In the genomic region with DNA sequence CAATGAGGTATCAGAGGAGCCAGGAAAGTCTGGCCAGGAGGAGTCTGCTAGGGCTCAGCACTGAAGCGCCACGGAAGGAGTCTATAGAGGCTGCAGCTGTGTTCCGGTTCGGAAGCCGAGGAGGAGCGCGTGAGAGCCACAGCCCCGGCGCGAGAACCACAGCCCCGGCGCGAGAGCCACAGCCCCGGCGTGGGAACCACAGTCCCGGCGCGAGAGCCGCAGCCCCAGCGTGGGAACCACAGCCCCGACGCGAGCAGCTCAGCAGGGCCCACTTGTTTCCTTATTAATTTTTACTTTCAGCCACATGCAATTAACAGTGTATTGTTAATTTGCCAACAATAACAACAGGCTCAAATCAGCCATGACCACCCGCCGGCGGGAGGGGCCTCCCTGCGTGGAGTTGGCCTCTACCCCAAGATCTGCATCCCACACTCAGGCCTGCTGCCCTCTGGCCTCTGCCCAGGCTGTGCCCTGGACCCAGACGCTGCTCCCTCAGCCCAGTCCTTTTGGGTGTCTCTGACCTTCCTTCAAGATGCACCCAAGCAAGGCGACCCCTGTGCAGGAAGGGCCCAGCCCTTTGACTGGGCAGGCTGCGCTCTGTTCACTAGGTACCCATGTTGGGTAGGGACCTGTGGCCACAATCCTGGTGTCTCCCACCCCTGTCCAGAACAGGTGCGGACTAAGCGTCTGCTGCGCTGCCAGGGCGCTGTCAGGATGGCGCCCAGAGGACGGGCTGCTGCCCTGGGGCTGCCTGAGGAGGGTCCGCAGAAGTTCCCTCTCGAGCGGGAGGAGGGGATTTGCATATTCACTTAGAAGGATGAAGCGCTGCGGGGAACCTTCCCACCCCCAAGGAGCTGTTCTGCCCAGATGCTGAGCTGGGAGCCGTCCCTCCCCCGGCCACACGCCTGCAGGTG, we compare ENCODE assay signal across 9 cellular contexts.
DNase-seq lines count a peak whose midpoint lies in the region; ATAC-seq and TF ChIP-seq lines count a peak whose summit lies in the region.
"Had no signal": no experiment of that assay in that cellular context is flagged by ENCODE, and none has a peak within 500 bp of the region (broad histone marks: within the 10 kb centered on the region; RNA-seq: fewer than 3 reads in every experiment).

No MANE protein-coding gene starts in this region.

- TF ChIP-seq CTCF in Loucy (conservative IDR thresholded peaks at IDR 0.05; ENCODE audit: low read length), result no peak
- TF ChIP-seq CTCF in body of pancreas (IDR thresholded peaks at IDR 0.05), result no peak

- TF ChIP-seq POLR2A in body of pancreas (IDR thresholded peaks at IDR 0.05), result no peak

- H3K79me2 ChIP-seq in Loucy (ENCODE audit: insufficient read depth, low read length), result no peaks in the 10 kb centered on the region

- ATAC-seq in body of pancreas (peak; percentile 25), HG02571 (IDR thresholded peaks at IDR 0.05; ENCODE audit: unreplicated experiment) (no peak), HG03460 (IDR thresholded peaks at IDR 0.05; ENCODE audit: unreplicated experiment) (no peak)
- peak; percentile 84 to 88 for ATAC-seq in natural killer cell treated with Interleukin-12 subunit alpha and Interleukin-12 subunit beta and Interleukin-15 and Interleukin-18, amount 100 ng/mL, for 72 hours

- H3K4me1 Mint-ChIP-seq in natural killer cell treated with Interleukin-12 subunit alpha and Interleukin-12 subunit beta and Interleukin-15 and Interleukin-18, amount 100 ng/mL, for 72 hours (ENCODE audit: low read depth in 2 of 2), result peaks cover 20 to 21% of the 10 kb centered on the region in 2 donors

- whole genome bisulfite sequencing in body of pancreas, 2 donors, result 16 to 35% methylated on average over 14 to 44 of the region's 44 CpGs

- H3K4me3 ChIP-seq in Loucy (ENCODE audit: low read length, poor library complexity, severe bottlenecking), result peak overlapping the region; percentile 60
- no peak overlapping the region for H3K4me3 ChIP-seq in body of pancreas

- H2AFZ ChIP-seq in Loucy (ENCODE audit: low read length), result peak overlapping the region; percentile 51; the same call in 1 of the 2 replicates

- peaks cover 13% of the 10 kb centered on the region for H3K36me3 Mint-ChIP-seq in natural killer cell treated with Interleukin-12 subunit alpha and Interleukin-12 subunit beta and Interleukin-15 and Interleukin-18, amount 100 ng/mL, for 72 hours

- no peaks in the 10 kb centered on the region for H3F3A ChIP-seq in Loucy (ENCODE audit: low read depth)

- no peaks in the 10 kb centered on the region for H4K20me1 ChIP-seq in Loucy (ENCODE audit: insufficient read depth, low read length, poor library complexity, severe bottlenecking)

- H3K9me3 Mint-ChIP-seq in natural killer cell treated with Interleukin-12 subunit alpha and Interleukin-12 subunit beta and Interleukin-15 and Interleukin-18, amount 100 ng/mL, for 72 hours, result no peaks in the 10 kb centered on the region

- H3K27me3 ChIP-seq in Loucy (ENCODE audit: insufficient read depth, low read length, poor library complexity, severe bottlenecking) (peaks cover 9% of the 10 kb centered on the region), body of pancreas (peaks cover 0 to 18% of the 10 kb centered on the region in 2 donors)

- H3K4me2 ChIP-seq in Loucy (ENCODE audit: low read depth, low read length, poor library complexity, severe bottlenecking), result peak overlapping the region; percentile 72

- DNase-seq in D341Med (ENCODE audit: low spot score) (peak; percentile 38), body of pancreas (no peak), HT-29 (ENCODE audit: low spot score) (no peak), DMS114 treated with DMSO at 0.1 percent for 48 hours (lab: John Stamatoyannopoulos, UW; ENCODE audit: unreplicated experiment) (no peak)
- DNase-seq in natural killer cell treated with Interleukin-12 subunit alpha and Interleukin-12 subunit beta and Interleukin-15 and Interleukin-18, amount 100 ng/mL, for 72 hours (ENCODE audit: low spot score), result peak; percentile 72

- intact Hi-C loops in body of pancreas (cut with DNase I), result loop anchor here (10.0 kb wide), 1 partner anchor 305 kb away; no protein-coding TSS in a partner anchor

- H3K9me3 ChIP-seq in Loucy (ENCODE audit: insufficient read depth, low read depth, low read length) (no peaks in the 10 kb centered on the region), body of pancreas (no peaks in the 10 kb centered on the region)

- no peak overlapping the region for H3K27ac ChIP-seq in body of pancreas

- H3K27ac Mint-ChIP-seq in natural killer cell treated with Interleukin-12 subunit alpha and Interleukin-12 subunit beta and Interleukin-15 and Interleukin-18, amount 100 ng/mL, for 72 hours, result no peak overlapping the region

- no peaks in the 10 kb centered on the region for H3K9me2 ChIP-seq in Loucy (replicated peaks; ENCODE audit: low read depth, low read length)

- peak overlapping the region; percentile 64 for H3K4me3 Mint-ChIP-seq in natural killer cell treated with Interleukin-12 subunit alpha and Interleukin-12 subunit beta and Interleukin-15 and Interleukin-18, amount 100 ng/mL, for 72 hours
- H3K4me3 Mint-ChIP-seq: neural crest cell had no signal

- H3K36me3 ChIP-seq in Loucy (ENCODE audit: insufficient read depth, low read length), result no peaks in the 10 kb centered on the region
- no peaks in the 10 kb centered on the region for H3K36me3 ChIP-seq in body of pancreas (replicated peaks in 1 of 2; ENCODE audit: insufficient read depth in 1 of 2, low read depth in 2 of 2)

- H3K27me3 Mint-ChIP-seq in natural killer cell treated with Interleukin-12 subunit alpha and Interleukin-12 subunit beta and Interleukin-15 and Interleukin-18, amount 100 ng/mL, for 72 hours, result peaks cover 36 to 46% of the 10 kb centered on the region in 2 donors

- H3K9ac ChIP-seq in Loucy (ENCODE audit: low read depth, low read length, poor library complexity, severe bottlenecking), result no peak overlapping the region

- peaks cover 8% of the 10 kb centered on the region for H3K4me1 ChIP-seq in Loucy (ENCODE audit: insufficient read depth, low read length, poor library complexity, severe bottlenecking)
- H3K4me1 ChIP-seq in body of pancreas, result peaks cover 10% of the 10 kb centered on the region

Comparison
In these comparisons a context has a peak if more than half of its experiments do, and no peak if none do; other contexts are left out.
1. DNase-seq: peak in D341Med (single experiment) and natural killer cell treated with Interleukin-12 subunit alpha and Interleukin-12 subunit beta and Interleukin-15 and Interleukin-18, amount 100 ng/mL, for 72 hours (single experiment); none in body of pancreas (0 of 4), HT-29 (single experiment) and DMS114 treated with DMSO at 0.1 percent for 48 hours (single experiment).
2. ATAC-seq: peak in body of pancreas (single experiment) and natural killer cell treated with Interleukin-12 subunit alpha and Interleukin-12 subunit beta and Interleukin-15 and Interleukin-18, amount 100 ng/mL, for 72 hours (2 of 2); none in HG02571 (single experiment) and HG03460 (single experiment).